Comparison of ENCODE assay signal across 8 cellular contexts in genomic region chr15:34987623-34987981, GRCh38. TPM values are rescaled to one million over a fixed set of nuclear protein-coding genes. Genes with fewer than 3 reads are reported as not detected.
A peak's percentile ranks its signal among the peaks of the same experiment; 100 is the strongest.
DNase-seq lines count a peak whose midpoint lies in the region; ATAC-seq and TF ChIP-seq lines count a peak whose summit lies in the region.

No MANE protein-coding gene starts in this region.

- peaks cover 15% of the 10 kb centered on the region for H3K36me3 Mint-ChIP-seq in brain

- DNase-seq in lung (ENCODE audit: low spot score) (no peak), vagina (ENCODE audit: extremely low spot score in 2 of 2) (no peak), NCI-H1694 (lab: John Stamatoyannopoulos, UW) (no peak)
- DNase-seq in stimulated activated naive CD4-positive, alpha-beta T cell treated with Interleukin-2 at 50 U/mL for 16 hours (lab: John Stamatoyannopoulos, UW), result no peak
- no peak for DNase-seq in stimulated activated CD4-positive, alpha-beta T cell treated with anti-CD3 and anti-CD28 coated beads, Interleukin-12 subunit alpha, Interleukin-12 subunit beta, amount 100 ng/mL, for 4 hours

- H3K27me3 Mint-ChIP-seq in brain, result peaks cover 17% of the 10 kb centered on the region

- intact Hi-C loops in vagina (cut with DNase I), result no loop called here

- no peak for TF ChIP-seq POLR2A in vagina (IDR thresholded peaks at IDR 0.05)

- peak overlapping the region; percentile 87 to 99 (median 96) for H3K27ac ChIP-seq in BLaER1 treated with 17β-estradiol and CSF1 and Interleukin-3, amounts not matched to agents 10 nM and 100 nM
- H3K27ac ChIP-seq in lung (ENCODE audit: low read depth in 1 of 2, low read length in 1 of 2) (peak overlapping the region; percentile 83 to 99), vagina (peak overlapping the region; percentile 98)

- peak overlapping the region; percentile 98 to 99 (median 98) for H3K4me3 Mint-ChIP-seq in brain

- peaks cover 33 to 47% (median 41%) of the 10 kb centered on the region in 10 experiments for H3K4me1 ChIP-seq in BLaER1 treated with 17β-estradiol and CSF1 and Interleukin-3, amounts not matched to agents 10 nM and 100 nM
- peaks cover 2 to 10% of the 10 kb centered on the region in 2 donors for H3K4me1 ChIP-seq in lung (ENCODE audit: control insufficient read depth in 2 of 2, insufficient read depth in 2 of 2, low read length in 2 of 2)
- peaks cover 45% of the 10 kb centered on the region for H3K4me1 ChIP-seq in vagina

- H3K36me3 ChIP-seq in BLaER1 treated with 17β-estradiol and CSF1 and Interleukin-3, amounts not matched to agents 10 nM and 100 nM, result peaks cover 17 to 44% (median 36%) of the 10 kb centered on the region in 11 experiments
- H3K36me3 ChIP-seq in lung (ENCODE audit: control insufficient read depth in 2 of 2, insufficient read depth in 2 of 2, low read length in 2 of 2) (peaks cover 0 to 3% of the 10 kb centered on the region in 2 donors), vagina (peaks cover 0 to 6% of the 10 kb centered on the region in 2 donors)

- H3K9ac ChIP-seq in BLaER1 treated with 17β-estradiol and CSF1 and Interleukin-3, amounts not matched to agents 10 nM and 100 nM, result peak overlapping the region; percentile 89 to 98 (median 95)

- H3K27ac Mint-ChIP-seq in brain, result peak overlapping the region; percentile 100

- WGBS in lung, 2 donors, result 0% methylated on average over 13 of the region's 13 CpGs

- no peaks in the 10 kb centered on the region for H3K9me3 ChIP-seq in BLaER1 treated with 17β-estradiol and CSF1 and Interleukin-3, amounts not matched to agents 10 nM and 100 nM (replicated peaks in 1 of 11)
- H3K9me3 ChIP-seq in lung (ENCODE audit: control insufficient read depth in 2 of 2, insufficient read depth in 1 of 2, low read length in 1 of 2) (no peaks in the 10 kb centered on the region), vagina (no peaks in the 10 kb centered on the region)

- H3K4me2 ChIP-seq in BLaER1 treated with 17β-estradiol and CSF1 and Interleukin-3, amounts not matched to agents 10 nM and 100 nM, result peak overlapping the region; percentile 85 to 99 (median 96)

- H3K9me3 Mint-ChIP-seq in brain, result no peaks in the 10 kb centered on the region

- no peaks in the 10 kb centered on the region for H3K27me3 ChIP-seq in BLaER1 treated with 17β-estradiol and CSF1 and Interleukin-3, amounts not matched to agents 10 nM and 100 nM
- H3K27me3 ChIP-seq in lung (ENCODE audit: control insufficient read depth, insufficient read depth) (no peaks in the 10 kb centered on the region), vagina (no peaks in the 10 kb centered on the region)

- ATAC-seq in HG02885 (IDR thresholded peaks at IDR 0.05; ENCODE audit: poor library complexity, unreplicated experiment), result peak; percentile 6
- no peak for ATAC-seq in lung (ENCODE audit: insufficient read depth, low FRiP score)

- peaks cover 5 to 48% (median 38%) of the 10 kb centered on the region in 11 experiments; a peak in 19 of 22 replicates for H4K20me1 ChIP-seq in BLaER1 treated with 17β-estradiol and CSF1 and Interleukin-3, amounts not matched to agents 10 nM and 100 nM

- peaks cover 50% of the 10 kb centered on the region for H3K4me1 Mint-ChIP-seq in brain

- TF ChIP-seq CTCF in brain (conservative IDR thresholded peaks at IDR 0.05) (no peak), lung (IDR thresholded peaks at IDR 0.05; ENCODE audit: control extremely low read depth, extremely low read depth) (no peak), vagina (IDR thresholded peaks at IDR 0.05) (no peak)

- H3K4me3 ChIP-seq in BLaER1 treated with 17β-estradiol and CSF1 and Interleukin-3, amounts not matched to agents 10 nM and 100 nM, result peak overlapping the region; percentile 78 to 99 (median 90)
- H3K4me3 ChIP-seq in lung, result peak overlapping the region; percentile 95
- H3K4me3 ChIP-seq in vagina, result peak overlapping the region; percentile 84 to 93

RNA-seq across cellular contexts. Expression of gene ZNF770, which starts 0.5 kb away (rescaled TPM):
- polyA plus RNA-seq in brain (ENCODE audit: insufficient read depth, low read depth, low replicate concordance), result 7.4 TPM
- total RNA-seq in lung, result 10 to 100 TPM; 27.8 to 38.3 TPM
- 10 to 100 TPM in 1 of 2 donors, 1 to 10 TPM in 1; 8.2 to 10.2 TPM for polyA plus RNA-seq in lung
- 28.2 TPM for total RNA-seq in vagina

RNA-seq across cellular contexts. Expression of gene AQR, which starts 18.1 kb away (rescaled TPM):
- polyA plus RNA-seq in brain (ENCODE audit: insufficient read depth, low read depth, low replicate concordance), result 10.7 TPM
- total RNA-seq in lung, result 10 to 100 TPM; 24.7 to 41.3 TPM
- 10 to 100 TPM in 1 of 2 donors, 1 to 10 TPM in 1; 9.2 to 14.5 TPM for polyA plus RNA-seq in lung
- 21.9 TPM for total RNA-seq in vagina
